Comparison of ENCODE assay signal across 8 cellular contexts in genomic region chr4:139454646-139455045, GRCh38. TPM values are rescaled to one million over a fixed set of nuclear protein-coding genes. Genes with fewer than 3 reads are reported as not detected.
DNase-seq lines count a peak whose midpoint lies in the region; ATAC-seq, FAIRE-seq and TF ChIP-seq lines count a peak whose summit lies in the region.

No MANE protein-coding gene starts in this region.

- H3K4me1 Mint-ChIP-seq in activated CD8-positive, alpha-beta memory T cell treated with anti-CD3 and anti-CD28 coated beads, Interleukin-2, amount 10 ng/mL, durations not matched to agents 7 days and 5 days = peaks cover 62% of the 10 kb centered on the region
- peaks cover 60% of the 10 kb centered on the region for H3K4me1 Mint-ChIP-seq in activated T-helper 2 cell treated with anti-CD3 and anti-CD28 coated beads, Interferon-gamma antibody, Interleukin-2, Interleukin-4, amounts not matched to agents 10 μg/mL and 5 μg/mL and 100 μg/mL, durations not matched to agents 14 hours and 24 hours and 36 hours (ENCODE audit: low read depth)

- H3K27me3 ChIP-seq in thymus (ENCODE audit: control insufficient read depth, insufficient read depth) = no peaks in the 10 kb centered on the region

- no peak for ATAC-seq in activated CD8-positive, alpha-beta memory T cell treated with anti-CD3 and anti-CD28 coated beads, Interleukin-2, amount 10 ng/mL, durations not matched to agents 7 days and 5 days
- ATAC-seq in GM19467 (IDR thresholded peaks at IDR 0.05; ENCODE audit: unreplicated experiment) = no peak

- intact Hi-C loops in activated T-helper 2 cell treated with anti-CD3 and anti-CD28 coated beads, Interferon-gamma antibody, Interleukin-2, Interleukin-4, amounts not matched to agents 10 μg/mL and 5 μg/mL and 100 μg/mL, durations not matched to agents 14 hours and 24 hours and 36 hours (cut with micrococcal nuclease) = loop anchor here (2.0 to 10.0 kb wide), 6 partner anchors 212 to 1070 kb away; partner anchors contain the start of genes ELMOD2, MAML3 and NOCT
- intact Hi-C loops in kidney (cut with DNase I) = no loop called here

- peaks cover 4% of the 10 kb centered on the region for H3K36me3 Mint-ChIP-seq in activated CD8-positive, alpha-beta memory T cell treated with anti-CD3 and anti-CD28 coated beads, Interleukin-2, amount 10 ng/mL, durations not matched to agents 7 days and 5 days
- peaks cover 9% of the 10 kb centered on the region for H3K36me3 Mint-ChIP-seq in activated T-helper 2 cell treated with anti-CD3 and anti-CD28 coated beads, Interferon-gamma antibody, Interleukin-2, Interleukin-4, amounts not matched to agents 10 μg/mL and 5 μg/mL and 100 μg/mL, durations not matched to agents 14 hours and 24 hours and 36 hours (ENCODE audit: low read depth)

- no peak for TF ChIP-seq CTCF in kidney (IDR thresholded peaks at IDR 0.05; ENCODE audit: borderline replicate concordance, extremely low read depth, insufficient read depth)

- H3K27me3 Mint-ChIP-seq in activated CD8-positive, alpha-beta memory T cell treated with anti-CD3 and anti-CD28 coated beads, Interleukin-2, amount 10 ng/mL, durations not matched to agents 7 days and 5 days = no peaks in the 10 kb centered on the region
- no peaks in the 10 kb centered on the region for H3K27me3 Mint-ChIP-seq in activated T-helper 2 cell treated with anti-CD3 and anti-CD28 coated beads, Interferon-gamma antibody, Interleukin-2, Interleukin-4, amounts not matched to agents 10 μg/mL and 5 μg/mL and 100 μg/mL, durations not matched to agents 14 hours and 24 hours and 36 hours (ENCODE audit: low read depth)

- 17% methylated on average over 8 of the region's 8 CpGs for WGBS in thymus

- H3K4me3 ChIP-seq in kidney (ENCODE audit: low read length in 2 of 2) (peak overlapping the region; percentile 88 to 98), thymus (ENCODE audit: low read length) (peak overlapping the region; percentile 91)

- peaks cover 8 to 20% of the 10 kb centered on the region in 2 donors for H3K4me1 ChIP-seq in kidney (ENCODE audit: control insufficient read depth in 1 of 2, insufficient read depth in 1 of 2, low read depth in 1 of 2, low read length in 2 of 2)
- H3K4me1 ChIP-seq in thymus (ENCODE audit: control insufficient read depth, insufficient read depth, low read length) = peaks cover 13% of the 10 kb centered on the region

- CTCF ChIA-PET in activated CD8-positive, alpha-beta memory T cell treated with anti-CD3 and anti-CD28 coated beads, Interleukin-2, amount 10 ng/mL, durations not matched to agents 7 days and 5 days (lab: Charles Lee) = no interaction called here

- peak overlapping the region; percentile 88 for H3K27ac Mint-ChIP-seq in activated CD8-positive, alpha-beta memory T cell treated with anti-CD3 and anti-CD28 coated beads, Interleukin-2, amount 10 ng/mL, durations not matched to agents 7 days and 5 days
- peak overlapping the region; percentile 88 for H3K27ac Mint-ChIP-seq in activated T-helper 2 cell treated with anti-CD3 and anti-CD28 coated beads, Interferon-gamma antibody, Interleukin-2, Interleukin-4, amounts not matched to agents 10 μg/mL and 5 μg/mL and 100 μg/mL, durations not matched to agents 14 hours and 24 hours and 36 hours

- H3K4me3 Mint-ChIP-seq in activated CD8-positive, alpha-beta memory T cell treated with anti-CD3 and anti-CD28 coated beads, Interleukin-2, amount 10 ng/mL, durations not matched to agents 7 days and 5 days = peak overlapping the region; percentile 82
- peak overlapping the region; percentile 90 for H3K4me3 Mint-ChIP-seq in activated T-helper 2 cell treated with anti-CD3 and anti-CD28 coated beads, Interferon-gamma antibody, Interleukin-2, Interleukin-4, amounts not matched to agents 10 μg/mL and 5 μg/mL and 100 μg/mL, durations not matched to agents 14 hours and 24 hours and 36 hours (ENCODE audit: low read depth)

- no peaks in the 10 kb centered on the region for H3K9me3 ChIP-seq in kidney (ENCODE audit: control insufficient read depth in 1 of 2, low read length in 2 of 2)
- H3K9me3 ChIP-seq in thymus (ENCODE audit: control insufficient read depth) = no peaks in the 10 kb centered on the region

- H3K9ac ChIP-seq in kidney (ENCODE audit: low read length in 2 of 2) = peak overlapping the region; percentile 87 to 96

- H3K27ac ChIP-seq in kidney (ENCODE audit: low read depth in 2 of 2, low read length in 2 of 2) (peak overlapping the region; percentile 98 to 99), thymus (ENCODE audit: low read depth) (no peak overlapping the region)

- FAIRE-seq in kidney (lab: Jason Lieb, UNC) = no peak

- H3K9me3 Mint-ChIP-seq in activated CD8-positive, alpha-beta memory T cell treated with anti-CD3 and anti-CD28 coated beads, Interleukin-2, amount 10 ng/mL, durations not matched to agents 7 days and 5 days (ENCODE audit: low read depth) = no peaks in the 10 kb centered on the region
- H3K9me3 Mint-ChIP-seq in activated T-helper 2 cell treated with anti-CD3 and anti-CD28 coated beads, Interferon-gamma antibody, Interleukin-2, Interleukin-4, amounts not matched to agents 10 μg/mL and 5 μg/mL and 100 μg/mL, durations not matched to agents 14 hours and 24 hours and 36 hours = no peaks in the 10 kb centered on the region

- H3K36me3 ChIP-seq in kidney (ENCODE audit: control insufficient read depth in 1 of 2, insufficient read depth in 2 of 2, low read length in 2 of 2) = no peaks in the 10 kb centered on the region
- H3K36me3 ChIP-seq in thymus (ENCODE audit: control insufficient read depth, insufficient read depth) = no peaks in the 10 kb centered on the region

- no peak for DNase-seq in activated CD8-positive, alpha-beta memory T cell treated with anti-CD3 and anti-CD28 coated beads, Interleukin-2, amount 10 ng/mL, durations not matched to agents 7 days and 5 days
- no peak for DNase-seq in activated CD8-positive, alpha-beta memory T cell treated with anti-CD3 and anti-CD28 coated beads for 24 hours
- DNase-seq in activated T-helper 2 cell treated with anti-CD3 and anti-CD28 coated beads, Interferon-gamma antibody, Interleukin-2, Interleukin-4, amounts not matched to agents 10 μg/mL and 5 μg/mL and 100 μg/mL, durations not matched to agents 14 hours and 24 hours and 36 hours (ENCODE audit: low spot score) = no peak
- DNase-seq in kidney (no peak), dedifferentiated amniotic fluid mesenchymal stem cell (ENCODE audit: extremely low spot score) (no peak), foreskin melanocyte (no peak)

RNA-seq across cellular contexts. Expression of gene RAB33B, which starts 0.7 kb away (rescaled TPM):
- 1 to 10 TPM; 5.4 to 7.4 TPM for total RNA-seq in activated CD8-positive, alpha-beta memory T cell treated with anti-CD3 and anti-CD28 coated beads, Interleukin-2, amount 10 ng/mL, durations not matched to agents 7 days and 5 days
- 3.8 and 4.5 TPM in 2 replicates for total RNA-seq in activated T-helper 2 cell treated with anti-CD3 and anti-CD28 coated beads, Interferon-gamma antibody, Interleukin-2, Interleukin-4, amounts not matched to agents 10 μg/mL and 5 μg/mL and 100 μg/mL, durations not matched to agents 14 hours and 24 hours and 36 hours
- 9.8 TPM for total RNA-seq in kidney
- 2.5 TPM for polyA plus RNA-seq in kidney (ENCODE audit: insufficient read depth, low read depth, low replicate concordance)
- polyA plus RNA-seq in thymus = 6.7 TPM
